Comparison of ENCODE assay signal across 12 cellular contexts in genomic region chr11:115616941-115617340, GRCh38.
DNase-seq lines count a peak whose midpoint lies in the region; ATAC-seq and TF ChIP-seq lines count a peak whose summit lies in the region.
"Had no signal": no experiment of that assay in that cellular context is flagged by ENCODE, and none has a peak within 500 bp of the region (broad histone marks: within the 10 kb centered on the region; RNA-seq: fewer than 3 reads in every experiment).

No MANE protein-coding gene starts in this region.

- in situ Hi-C loops in GM23248 (cut with MboI): no loop called here

- H3K9me3 ChIP-seq in GM23248 (ENCODE audit: low read depth): no peaks in the 10 kb centered on the region

- H2AFZ ChIP-seq in GM23248: no peak overlapping the region

- no peak overlapping the region for H3K4me3 Mint-ChIP-seq in glutamatergic neuron (ENCODE audit: unreplicated experiment)
- H3K4me3 Mint-ChIP-seq: activated CD4-positive, alpha-beta T cell treated with anti-CD3 and anti-CD28 coated beads for 36 hours; central memory CD8-positive, alpha-beta T cell; neural crest cell had no signal

- 1 to 5% methylated on average over 3 of the region's 3 CpGs for WGBS in GM23248 (ENCODE audit: low coverage in 1 of 2, low lambda C conversion rate in 2 of 2, missing lambda C conversion rate in 2 of 2), 2 experiments

- H3K4me2 ChIP-seq in GM23248 (ENCODE audit: unreplicated experiment): no peak overlapping the region

- peaks cover 42% of the 10 kb centered on the region for H3K4me1 Mint-ChIP-seq in glutamatergic neuron (ENCODE audit: low read depth, unreplicated experiment)
- H3K4me1 Mint-ChIP-seq: activated CD4-positive, alpha-beta T cell treated with anti-CD3 and anti-CD28 coated beads for 36 hours; central memory CD8-positive, alpha-beta T cell had no signal

- H3K79me2 ChIP-seq in GM23248 (ENCODE audit: insufficient read depth): no peaks in the 10 kb centered on the region

- no peaks in the 10 kb centered on the region for H3K4me1 ChIP-seq in GM23248 (ENCODE audit: insufficient read depth)

- H3K27me3 Mint-ChIP-seq in glutamatergic neuron (ENCODE audit: unreplicated experiment): peaks cover 3% of the 10 kb centered on the region
- H3K27me3 Mint-ChIP-seq: activated CD4-positive, alpha-beta T cell treated with anti-CD3 and anti-CD28 coated beads for 36 hours had no signal

- H3K27me3 ChIP-seq in GM23248 (replicated peaks; ENCODE audit: insufficient read depth): peaks cover 7% of the 10 kb centered on the region; the same call in 1 of the 2 replicates

- no peaks in the 10 kb centered on the region for H3K9me2 ChIP-seq in GM23248 (ENCODE audit: insufficient read depth)

- H3K9ac ChIP-seq in GM23248: no peak overlapping the region

- H3K27ac ChIP-seq in GM23248: no peak overlapping the region

- H3K27ac Mint-ChIP-seq in glutamatergic neuron (ENCODE audit: unreplicated experiment): peak overlapping the region; percentile 48
- H3K27ac Mint-ChIP-seq: activated CD4-positive, alpha-beta T cell treated with anti-CD3 and anti-CD28 coated beads for 36 hours had no signal

- H3F3A ChIP-seq in GM23248 (ENCODE audit: insufficient read depth): no peaks in the 10 kb centered on the region

- peaks cover 5% of the 10 kb centered on the region for H3K36me3 Mint-ChIP-seq in glutamatergic neuron (ENCODE audit: unreplicated experiment)

- TF ChIP-seq CTCF in glutamatergic neuron (IDR thresholded peaks at IDR 0.05; ENCODE audit: partially characterized antibody, unreplicated experiment): no peak

- DNase-seq in A172 (ENCODE audit: low spot score) (peak; percentile 78), GM23248 (peak; percentile 45), T1000 (lab: John Stamatoyannopoulos, UW) (peak; percentile 85), glutamatergic neuron (no peak), OCI-M2 (lab: John Stamatoyannopoulos, UW; ENCODE audit: unreplicated experiment) (no peak), hippocampal formation (lab: John Stamatoyannopoulos, UW) (no peak)
- DNase-seq: activated CD4-positive, alpha-beta T cell treated with anti-CD3 and anti-CD28 coated beads for 36 hours; AML-193 had no signal

- H3K36me3 ChIP-seq in GM23248 (ENCODE audit: low read depth): no peaks in the 10 kb centered on the region

- H4K20me1 ChIP-seq in GM23248 (ENCODE audit: insufficient read depth): no peaks in the 10 kb centered on the region

- ATAC-seq in HG02970 (IDR thresholded peaks at IDR 0.05; ENCODE audit: low FRiP score, unreplicated experiment) (no peak), GM21619 (IDR thresholded peaks at IDR 0.05; ENCODE audit: unreplicated experiment) (no peak)
- ATAC-seq: activated CD4-positive, alpha-beta T cell treated with anti-CD3 and anti-CD28 coated beads for 36 hours had no signal

- H3K9me3 Mint-ChIP-seq in glutamatergic neuron (ENCODE audit: unreplicated experiment): peaks cover 4% of the 10 kb centered on the region
- H3K9me3 Mint-ChIP-seq: central memory CD8-positive, alpha-beta T cell; neural crest cell had no signal

- H3K4me3 ChIP-seq in GM23248: no peak overlapping the region

Comparison
In these comparisons a context has a peak if more than half of its experiments do, and no peak if none do; other contexts are left out.
1. DNase-seq: peak in A172 (single experiment), GM23248 (single experiment) and T1000 (single experiment); none in glutamatergic neuron (single experiment), OCI-M2 (single experiment) and hippocampal formation (0 of 2).